Comparison of ENCODE assay signal across 28 cellular contexts in genomic region chr2:236117861-236118269, GRCh38. TPM values are rescaled to one million over a fixed set of nuclear protein-coding genes. Genes with fewer than 3 reads are reported as not detected.
DNase-seq lines count a peak whose midpoint lies in the region; TF ChIP-seq lines count a peak whose summit lies in the region.
"Had no signal": no experiment of that assay in that cellular context is flagged by ENCODE, and none has a peak within 500 bp of the region (broad histone marks: within the 10 kb centered on the region; RNA-seq: fewer than 3 reads in every experiment).

No MANE protein-coding gene starts in this region.

- H2AFZ ChIP-seq in neural progenitor cell (replicated peaks): no peak overlapping the region

- H3K27me3 Mint-ChIP-seq in neural progenitor cell (ENCODE audit: insufficient read depth, low read depth) (peaks cover 12% of the 10 kb centered on the region), immature natural killer cell (ENCODE audit: low read depth in 3 of 3) (peaks cover 3% of the 10 kb centered on the region in 3 donors)

- peaks cover 56% of the 10 kb centered on the region for H3K4me1 Mint-ChIP-seq in neural progenitor cell
- H3K4me1 Mint-ChIP-seq in immature natural killer cell: no peaks in the 10 kb centered on the region
- H3K4me1 Mint-ChIP-seq: activated naive CD8-positive, alpha-beta T cell treated with anti-CD3 and anti-CD28 coated beads, Interleukin-2, amount 10 ng/mL, durations not matched to agents 7 days and 5 days; CD4-positive, CD25-positive, alpha-beta regulatory T cell had no signal

- H3K4me3 Mint-ChIP-seq in neural progenitor cell (no peak overlapping the region), immature natural killer cell (no peak overlapping the region)
- H3K4me3 Mint-ChIP-seq: activated naive CD8-positive, alpha-beta T cell treated with anti-CD3 and anti-CD28 coated beads, Interleukin-2, amount 10 ng/mL, durations not matched to agents 7 days and 5 days; CD4-positive, CD25-positive, alpha-beta regulatory T cell; nephron; T-helper 1 cell treated with Interleukin-12 subunit alpha and Interleukin-12 subunit beta and Interleukin-4 antibody, amounts not matched to agents 30 μg/mL and 1 μg/mL, for 36 hours had no signal

- DNase-seq in DMS53 treated with DMSO at 0.1 percent for 48 hours (lab: John Stamatoyannopoulos, UW; ENCODE audit: unreplicated experiment) (peak; percentile 80), NCI-H2029 treated with DMSO at 0.1 percent for 48 hours (lab: John Stamatoyannopoulos, UW) (peak; percentile 47), neural progenitor cell (ENCODE audit: low spot score) (peak; percentile 53), DMS79 (lab: John Stamatoyannopoulos, UW) (no peak), immature natural killer cell (no peak), globus pallidus (ENCODE audit: low spot score) (no peak), RWPE1 (ENCODE audit: low spot score) (no peak)
- DNase-seq: activated CD4-positive, alpha-beta T cell treated with anti-CD3 and anti-CD28 coated beads, Interleukin-2, amount 50 U/mL, for 1 hour; activated naive CD8-positive, alpha-beta T cell treated with anti-CD3 and anti-CD28 coated beads, Interleukin-2, amount 10 ng/mL, durations not matched to agents 7 days and 5 days; brain microvascular endothelial cell; CD4-positive, CD25-positive, alpha-beta regulatory T cell; DMS 273 treated with DMSO at 0.1 percent for 48 hours; effector memory CD4-positive, alpha-beta T cell; esophagus squamous epithelium; left lung; midbrain; NCI-H1436; NCI-H526 treated with DMSO at 0.1 percent for 48 hours; Peyer's patch; small intestine; stimulated activated naive CD4-positive, alpha-beta T cell treated with Interleukin-2 at 50 U/mL for 16 hours had no signal

- TF ChIP-seq CTCF in VCaP (conservative IDR thresholded peaks at IDR 0.05) (no peak), neural progenitor cell (IDR thresholded peaks at IDR 0.05) (no peak), RWPE1 (conservative IDR thresholded peaks at IDR 0.05; ENCODE audit: low read depth) (no peak)

- H3K27me3 ChIP-seq in neural progenitor cell: peaks cover 41% of the 10 kb centered on the region
- H3K27me3 ChIP-seq: brain microvascular endothelial cell, esophagus squamous epithelium, left lung, Peyer's patch, SJSA1 had no signal

- peaks cover 22% of the 10 kb centered on the region for H3K36me3 Mint-ChIP-seq in neural progenitor cell
- peaks cover 0 to 5% (median 0%) of the 10 kb centered on the region in 3 donors for H3K36me3 Mint-ChIP-seq in immature natural killer cell
- H3K36me3 Mint-ChIP-seq: activated naive CD8-positive, alpha-beta T cell treated with anti-CD3 and anti-CD28 coated beads, Interleukin-2, amount 10 ng/mL, durations not matched to agents 7 days and 5 days; CD4-positive, CD25-positive, alpha-beta regulatory T cell had no signal

- H3K4me1 ChIP-seq in neural progenitor cell: peaks cover 9% of the 10 kb centered on the region
- H3K4me1 ChIP-seq: esophagus squamous epithelium, Peyer's patch, prostate gland had no signal

- CTCF ChIA-PET in RWPE1 (lab: Yijun Ruan, JAX): no interaction called here

- H3K9me3 ChIP-seq in neural progenitor cell (ENCODE audit: low read depth): no peaks in the 10 kb centered on the region
- H3K9me3 ChIP-seq: esophagus squamous epithelium, left lung, Peyer's patch, prostate gland, SJSA1 had no signal

- H3K27ac ChIP-seq in VCaP (peak overlapping the region; percentile 49), neural progenitor cell (no peak overlapping the region), RWPE1 (no peak overlapping the region)
- H3K27ac ChIP-seq: brain microvascular endothelial cell, esophagus squamous epithelium, left lung, Peyer's patch, prostate gland, SJSA1 had no signal

- H3K9me3 Mint-ChIP-seq in neural progenitor cell: no peaks in the 10 kb centered on the region
- H3K9me3 Mint-ChIP-seq in immature natural killer cell: no peaks in the 10 kb centered on the region
- H3K9me3 Mint-ChIP-seq: activated naive CD8-positive, alpha-beta T cell treated with anti-CD3 and anti-CD28 coated beads, Interleukin-2, amount 10 ng/mL, durations not matched to agents 7 days and 5 days; nephron; T-helper 1 cell treated with Interleukin-12 subunit alpha and Interleukin-12 subunit beta and Interleukin-4 antibody, amounts not matched to agents 30 μg/mL and 1 μg/mL, for 36 hours had no signal

- POLR2A ChIA-PET in RWPE1 (lab: Yijun Ruan, JAX; ENCODE audit: low non-redundant PET): no interaction called here

- peak overlapping the region; percentile 36 for H3K4me2 ChIP-seq in neural progenitor cell

- H3F3A ChIP-seq in neural progenitor cell (ENCODE audit: low read depth): peaks cover 9% of the 10 kb centered on the region

- H3K27ac Mint-ChIP-seq in neural progenitor cell: no peak overlapping the region
- no peak overlapping the region for H3K27ac Mint-ChIP-seq in immature natural killer cell
- H3K27ac Mint-ChIP-seq: activated naive CD8-positive, alpha-beta T cell treated with anti-CD3 and anti-CD28 coated beads, Interleukin-2, amount 10 ng/mL, durations not matched to agents 7 days and 5 days; CD4-positive, CD25-positive, alpha-beta regulatory T cell; nephron; T-helper 1 cell treated with Interleukin-12 subunit alpha and Interleukin-12 subunit beta and Interleukin-4 antibody, amounts not matched to agents 30 μg/mL and 1 μg/mL, for 36 hours had no signal

- no peak overlapping the region for H3K4me3 ChIP-seq in neural progenitor cell
- H3K4me3 ChIP-seq: esophagus squamous epithelium, GM12878, left lung, Peyer's patch, prostate gland, SJSA1 had no signal

- H4K20me1 ChIP-seq in neural progenitor cell (ENCODE audit: low read depth): peaks cover 67% of the 10 kb centered on the region

- no peaks in the 10 kb centered on the region for H3K36me3 ChIP-seq in neural progenitor cell
- H3K36me3 ChIP-seq: brain microvascular endothelial cell, left lung, prostate gland had no signal

- no peak overlapping the region for H3K9ac ChIP-seq in neural progenitor cell

- no peaks in the 10 kb centered on the region for H3K79me2 ChIP-seq in neural progenitor cell (ENCODE audit: low read depth)

RNA-seq across cellular contexts. Expression of gene GBX2, which starts 50.3 kb away (rescaled TPM):
- total RNA-seq in neural progenitor cell (ENCODE audit: low replicate concordance): 0.46 TPM in 1 of 2 replicates, not detected in the other
- polyA plus RNA-seq in immature natural killer cell: not detected
- total RNA-seq: activated naive CD8-positive, alpha-beta T cell treated with anti-CD3 and anti-CD28 coated beads, Interleukin-2, amount 10 ng/mL, durations not matched to agents 7 days and 5 days; CD4-positive, CD25-positive, alpha-beta regulatory T cell; esophagus squamous epithelium; GM12878; HT-29; left lung; Peyer's patch had no signal
- polyA plus RNA-seq: CD4-positive, CD25-positive, alpha-beta regulatory T cell; GM12878; small intestine had no signal

Comparison
In these comparisons a context has a peak if more than half of its experiments do, and no peak if none do; other contexts are left out.
1. DNase-seq: peak in DMS53 treated with DMSO at 0.1 percent for 48 hours (single experiment), NCI-H2029 treated with DMSO at 0.1 percent for 48 hours (single experiment) and neural progenitor cell (single experiment); none in DMS79 (single experiment), immature natural killer cell (0 of 3), globus pallidus (single experiment) and RWPE1 (single experiment).